In the genomic region with DNA sequence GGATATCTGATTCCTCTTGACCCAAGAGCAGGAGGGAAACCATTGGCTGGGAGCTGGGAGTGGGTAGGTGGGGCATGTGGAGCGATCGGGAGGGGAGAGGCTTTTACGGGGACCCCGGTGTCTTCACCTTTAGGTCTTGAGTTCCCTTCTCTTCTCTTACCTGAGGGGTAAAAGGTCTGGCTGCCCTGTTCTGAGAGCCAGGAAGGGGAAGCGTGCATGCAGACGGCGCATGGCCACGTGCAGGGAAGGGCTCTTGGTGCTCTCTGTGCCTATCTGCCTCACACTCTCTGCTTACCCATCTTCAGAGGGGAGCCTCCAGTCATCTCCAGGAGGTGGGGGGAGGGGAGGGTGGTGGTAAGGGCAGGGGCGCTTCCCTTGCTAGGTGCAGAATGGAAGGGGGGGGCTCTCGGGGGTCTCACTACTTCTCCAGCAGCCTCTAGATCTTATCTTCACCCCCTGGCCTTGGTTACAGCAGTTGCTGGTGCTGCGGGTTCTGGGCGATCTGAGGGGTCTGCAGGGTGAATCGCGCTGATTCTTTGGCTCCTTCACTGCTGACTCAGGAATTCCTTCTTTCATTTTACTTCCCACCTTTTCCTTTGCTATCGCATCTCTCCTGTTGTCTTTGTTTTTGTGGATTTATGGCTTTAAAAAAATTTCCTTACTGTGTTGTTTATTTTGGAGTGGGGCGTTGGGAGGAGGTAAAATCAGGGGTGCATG, we compare ENCODE assay signal across 1 cellular context.
TF ChIP-seq lines count a peak whose summit lies in the region.

No MANE protein-coding gene starts in this region.

TF ChIP-seq in GM23338, 12 proteins besides CTCF, POLR2A, EP300 and RAD21 (continued from another document):
- TF ChIP-seq, protein P1, sequence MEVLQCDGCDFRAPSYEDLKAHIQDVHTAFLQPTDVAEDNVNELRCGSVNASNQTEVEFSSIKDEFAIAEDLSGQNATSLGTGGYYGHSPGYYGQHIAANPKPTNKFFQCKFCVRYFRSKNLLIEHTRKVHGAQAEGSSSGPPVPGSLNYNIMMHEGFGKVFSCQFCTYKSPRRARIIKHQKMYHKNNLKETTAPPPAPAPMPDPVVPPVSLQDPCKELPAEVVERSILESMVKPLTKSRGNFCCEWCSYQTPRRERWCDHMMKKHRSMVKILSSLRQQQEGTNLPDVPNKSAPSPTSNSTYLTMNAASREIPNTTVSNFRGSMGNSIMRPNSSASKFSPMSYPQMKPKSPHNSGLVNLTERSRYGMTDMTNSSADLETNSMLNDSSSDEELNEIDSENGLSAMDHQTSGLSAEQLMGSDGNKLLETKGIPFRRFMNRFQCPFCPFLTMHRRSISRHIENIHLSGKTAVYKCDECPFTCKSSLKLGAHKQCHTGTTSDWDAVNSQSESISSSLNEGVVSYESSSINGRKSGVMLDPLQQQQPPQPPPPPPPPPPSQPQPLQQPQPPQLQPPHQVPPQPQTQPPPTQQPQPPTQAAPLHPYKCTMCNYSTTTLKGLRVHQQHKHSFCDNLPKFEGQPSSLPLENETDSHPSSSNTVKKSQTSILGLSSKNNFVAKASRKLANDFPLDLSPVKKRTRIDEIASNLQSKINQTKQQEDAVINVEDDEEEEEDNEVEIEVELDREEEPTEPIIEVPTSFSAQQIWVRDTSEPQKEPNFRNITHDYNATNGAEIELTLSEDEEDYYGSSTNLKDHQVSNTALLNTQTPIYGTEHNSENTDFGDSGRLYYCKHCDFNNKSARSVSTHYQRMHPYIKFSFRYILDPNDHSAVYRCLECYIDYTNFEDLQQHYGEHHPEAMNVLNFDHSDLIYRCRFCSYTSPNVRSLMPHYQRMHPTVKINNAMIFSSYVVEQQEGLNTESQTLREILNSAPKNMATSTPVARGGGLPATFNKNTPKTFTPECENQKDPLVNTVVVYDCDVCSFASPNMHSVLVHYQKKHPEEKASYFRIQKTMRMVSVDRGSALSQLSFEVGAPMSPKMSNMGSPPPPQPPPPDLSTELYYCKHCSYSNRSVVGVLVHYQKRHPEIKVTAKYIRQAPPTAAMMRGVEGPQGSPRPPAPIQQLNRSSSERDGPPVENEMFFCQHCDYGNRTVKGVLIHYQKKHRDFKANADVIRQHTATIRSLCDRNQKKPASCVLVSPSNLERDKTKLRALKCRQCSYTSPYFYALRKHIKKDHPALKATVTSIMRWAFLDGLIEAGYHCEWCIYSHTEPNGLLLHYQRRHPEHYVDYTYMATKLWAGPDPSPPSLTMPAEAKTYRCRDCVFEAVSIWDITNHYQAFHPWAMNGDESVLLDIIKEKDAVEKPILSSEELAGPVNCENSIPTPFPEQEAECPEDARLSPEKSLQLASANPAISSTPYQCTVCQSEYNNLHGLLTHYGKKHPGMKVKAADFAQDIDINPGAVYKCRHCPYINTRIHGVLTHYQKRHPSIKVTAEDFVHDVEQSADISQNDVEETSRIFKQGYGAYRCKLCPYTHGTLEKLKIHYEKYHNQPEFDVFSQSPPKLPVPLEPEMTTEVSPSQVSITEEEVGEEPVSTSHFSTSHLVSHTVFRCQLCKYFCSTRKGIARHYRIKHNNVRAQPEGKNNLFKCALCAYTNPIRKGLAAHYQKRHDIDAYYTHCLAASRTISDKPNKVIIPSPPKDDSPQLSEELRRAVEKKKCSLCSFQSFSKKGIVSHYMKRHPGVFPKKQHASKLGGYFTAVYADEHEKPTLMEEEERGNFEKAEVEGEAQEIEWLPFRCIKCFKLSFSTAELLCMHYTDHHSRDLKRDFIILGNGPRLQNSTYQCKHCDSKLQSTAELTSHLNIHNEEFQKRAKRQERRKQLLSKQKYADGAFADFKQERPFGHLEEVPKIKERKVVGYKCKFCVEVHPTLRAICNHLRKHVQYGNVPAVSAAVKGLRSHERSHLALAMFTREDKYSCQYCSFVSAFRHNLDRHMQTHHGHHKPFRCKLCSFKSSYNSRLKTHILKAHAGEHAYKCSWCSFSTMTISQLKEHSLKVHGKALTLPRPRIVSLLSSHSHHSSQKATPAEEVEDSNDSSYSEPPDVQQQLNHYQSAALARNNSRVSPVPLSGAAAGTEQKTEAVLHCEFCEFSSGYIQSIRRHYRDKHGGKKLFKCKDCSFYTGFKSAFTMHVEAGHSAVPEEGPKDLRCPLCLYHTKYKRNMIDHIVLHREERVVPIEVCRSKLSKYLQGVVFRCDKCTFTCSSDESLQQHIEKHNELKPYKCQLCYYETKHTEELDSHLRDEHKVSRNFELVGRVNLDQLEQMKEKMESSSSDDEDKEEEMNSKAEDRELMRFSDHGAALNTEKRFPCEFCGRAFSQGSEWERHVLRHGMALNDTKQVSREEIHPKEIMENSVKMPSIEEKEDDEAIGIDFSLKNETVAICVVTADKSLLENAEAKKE (CRISPR knock-in tag; IDR thresholded peaks at IDR 0.05), result no peak
- no peak for TF ChIP-seq EZH2phosphoT487 (IDR thresholded peaks at IDR 0.05; ENCODE audit: unreplicated experiment)
- no peak for TF ChIP-seq CREB1 (CRISPR knock-in tag; IDR thresholded peaks at IDR 0.05; ENCODE audit: low read depth)
- no peak for TF ChIP-seq ZNF114 (CRISPR knock-in tag; IDR thresholded peaks at IDR 0.05)
- no peak for TF ChIP-seq POLR2AphosphoS5 (IDR thresholded peaks at IDR 0.05; ENCODE audit: low read depth)
- no peak for TF ChIP-seq JUNB (IDR thresholded peaks at IDR 0.05; ENCODE audit: unreplicated experiment)
- TF ChIP-seq, protein P2, sequence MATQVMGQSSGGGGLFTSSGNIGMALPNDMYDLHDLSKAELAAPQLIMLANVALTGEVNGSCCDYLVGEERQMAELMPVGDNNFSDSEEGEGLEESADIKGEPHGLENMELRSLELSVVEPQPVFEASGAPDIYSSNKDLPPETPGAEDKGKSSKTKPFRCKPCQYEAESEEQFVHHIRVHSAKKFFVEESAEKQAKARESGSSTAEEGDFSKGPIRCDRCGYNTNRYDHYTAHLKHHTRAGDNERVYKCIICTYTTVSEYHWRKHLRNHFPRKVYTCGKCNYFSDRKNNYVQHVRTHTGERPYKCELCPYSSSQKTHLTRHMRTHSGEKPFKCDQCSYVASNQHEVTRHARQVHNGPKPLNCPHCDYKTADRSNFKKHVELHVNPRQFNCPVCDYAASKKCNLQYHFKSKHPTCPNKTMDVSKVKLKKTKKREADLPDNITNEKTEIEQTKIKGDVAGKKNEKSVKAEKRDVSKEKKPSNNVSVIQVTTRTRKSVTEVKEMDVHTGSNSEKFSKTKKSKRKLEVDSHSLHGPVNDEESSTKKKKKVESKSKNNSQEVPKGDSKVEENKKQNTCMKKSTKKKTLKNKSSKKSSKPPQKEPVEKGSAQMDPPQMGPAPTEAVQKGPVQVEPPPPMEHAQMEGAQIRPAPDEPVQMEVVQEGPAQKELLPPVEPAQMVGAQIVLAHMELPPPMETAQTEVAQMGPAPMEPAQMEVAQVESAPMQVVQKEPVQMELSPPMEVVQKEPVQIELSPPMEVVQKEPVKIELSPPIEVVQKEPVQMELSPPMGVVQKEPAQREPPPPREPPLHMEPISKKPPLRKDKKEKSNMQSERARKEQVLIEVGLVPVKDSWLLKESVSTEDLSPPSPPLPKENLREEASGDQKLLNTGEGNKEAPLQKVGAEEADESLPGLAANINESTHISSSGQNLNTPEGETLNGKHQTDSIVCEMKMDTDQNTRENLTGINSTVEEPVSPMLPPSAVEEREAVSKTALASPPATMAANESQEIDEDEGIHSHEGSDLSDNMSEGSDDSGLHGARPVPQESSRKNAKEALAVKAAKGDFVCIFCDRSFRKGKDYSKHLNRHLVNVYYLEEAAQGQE (IDR thresholded peaks at IDR 0.05; ENCODE audit: unreplicated experiment), result no peak
- TF ChIP-seq EZH2 (IDR thresholded peaks at IDR 0.05; ENCODE audit: low read depth, unreplicated experiment), result no peak
- no peak for TF ChIP-seq ZNF331 (CRISPR knock-in tag; IDR thresholded peaks at IDR 0.05; ENCODE audit: low read depth)
- TF ChIP-seq STAT1 (IDR thresholded peaks at IDR 0.05; ENCODE audit: unreplicated experiment), result no peak
- TF ChIP-seq, protein P3, sequence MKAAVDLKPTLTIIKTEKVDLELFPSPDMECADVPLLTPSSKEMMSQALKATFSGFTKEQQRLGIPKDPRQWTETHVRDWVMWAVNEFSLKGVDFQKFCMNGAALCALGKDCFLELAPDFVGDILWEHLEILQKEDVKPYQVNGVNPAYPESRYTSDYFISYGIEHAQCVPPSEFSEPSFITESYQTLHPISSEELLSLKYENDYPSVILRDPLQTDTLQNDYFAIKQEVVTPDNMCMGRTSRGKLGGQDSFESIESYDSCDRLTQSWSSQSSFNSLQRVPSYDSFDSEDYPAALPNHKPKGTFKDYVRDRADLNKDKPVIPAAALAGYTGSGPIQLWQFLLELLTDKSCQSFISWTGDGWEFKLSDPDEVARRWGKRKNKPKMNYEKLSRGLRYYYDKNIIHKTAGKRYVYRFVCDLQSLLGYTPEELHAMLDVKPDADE (IDR thresholded peaks at IDR 0.05), result no peak
